Comparison of ENCODE assay signal across 1 cellular context in the genomic region with DNA sequence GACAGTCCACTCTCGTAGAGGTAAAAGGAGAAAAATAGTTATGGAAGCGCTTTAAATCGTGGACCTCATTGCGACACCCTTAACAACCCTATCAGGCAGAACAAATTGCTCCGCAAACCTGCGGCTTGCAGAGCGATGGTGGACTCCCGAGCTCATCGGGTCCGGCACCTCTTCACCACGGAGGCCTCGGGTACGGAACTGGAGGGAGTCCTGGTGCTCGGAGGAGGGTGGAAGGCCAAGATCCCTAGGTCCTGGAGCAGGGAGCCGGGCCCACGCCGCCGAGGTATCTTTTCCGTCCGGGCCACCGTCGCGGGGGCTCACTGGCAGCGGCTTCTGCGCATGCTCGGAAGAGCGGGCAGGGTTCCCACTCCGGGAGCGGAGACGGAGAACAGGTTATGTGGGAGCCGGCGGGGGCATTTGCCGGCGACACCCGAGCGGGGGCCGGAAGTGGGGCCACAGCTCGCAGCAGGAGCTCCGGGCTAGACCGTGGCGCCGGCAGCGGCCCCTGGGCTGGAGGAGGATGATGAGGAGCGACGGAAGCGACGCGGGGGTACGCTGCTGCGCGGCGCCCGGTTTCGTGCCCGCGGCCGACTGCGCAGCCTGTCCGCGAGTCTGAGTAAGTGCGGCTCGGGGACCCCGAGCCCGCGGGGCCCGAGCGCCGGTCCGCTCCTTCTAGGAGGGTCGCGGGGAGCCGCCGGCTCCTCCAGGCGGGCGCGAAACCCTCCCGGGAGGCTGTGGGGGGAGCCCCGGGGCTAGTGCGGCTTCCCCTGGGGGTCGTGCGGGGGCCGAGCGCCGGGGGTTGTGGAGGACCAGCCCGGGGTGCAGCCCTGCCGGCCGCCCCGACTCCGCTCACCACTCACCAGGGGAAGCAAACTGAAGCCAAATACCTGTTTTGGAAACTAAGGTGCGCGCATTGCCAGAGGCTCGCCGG.
TF ChIP-seq lines count a peak whose summit lies in the region.

A gene (plus strand): TSS at position 349 of the 931 bp plus-strand sequence. CDS start 10,827 bp downstream, outside the sequence.

TF ChIP-seq in HepG2, 621 proteins besides CTCF, POLR2A, EP300 and RAD21 (continued from another document and continues in another):
- TF ChIP-seq, protein P1, sequence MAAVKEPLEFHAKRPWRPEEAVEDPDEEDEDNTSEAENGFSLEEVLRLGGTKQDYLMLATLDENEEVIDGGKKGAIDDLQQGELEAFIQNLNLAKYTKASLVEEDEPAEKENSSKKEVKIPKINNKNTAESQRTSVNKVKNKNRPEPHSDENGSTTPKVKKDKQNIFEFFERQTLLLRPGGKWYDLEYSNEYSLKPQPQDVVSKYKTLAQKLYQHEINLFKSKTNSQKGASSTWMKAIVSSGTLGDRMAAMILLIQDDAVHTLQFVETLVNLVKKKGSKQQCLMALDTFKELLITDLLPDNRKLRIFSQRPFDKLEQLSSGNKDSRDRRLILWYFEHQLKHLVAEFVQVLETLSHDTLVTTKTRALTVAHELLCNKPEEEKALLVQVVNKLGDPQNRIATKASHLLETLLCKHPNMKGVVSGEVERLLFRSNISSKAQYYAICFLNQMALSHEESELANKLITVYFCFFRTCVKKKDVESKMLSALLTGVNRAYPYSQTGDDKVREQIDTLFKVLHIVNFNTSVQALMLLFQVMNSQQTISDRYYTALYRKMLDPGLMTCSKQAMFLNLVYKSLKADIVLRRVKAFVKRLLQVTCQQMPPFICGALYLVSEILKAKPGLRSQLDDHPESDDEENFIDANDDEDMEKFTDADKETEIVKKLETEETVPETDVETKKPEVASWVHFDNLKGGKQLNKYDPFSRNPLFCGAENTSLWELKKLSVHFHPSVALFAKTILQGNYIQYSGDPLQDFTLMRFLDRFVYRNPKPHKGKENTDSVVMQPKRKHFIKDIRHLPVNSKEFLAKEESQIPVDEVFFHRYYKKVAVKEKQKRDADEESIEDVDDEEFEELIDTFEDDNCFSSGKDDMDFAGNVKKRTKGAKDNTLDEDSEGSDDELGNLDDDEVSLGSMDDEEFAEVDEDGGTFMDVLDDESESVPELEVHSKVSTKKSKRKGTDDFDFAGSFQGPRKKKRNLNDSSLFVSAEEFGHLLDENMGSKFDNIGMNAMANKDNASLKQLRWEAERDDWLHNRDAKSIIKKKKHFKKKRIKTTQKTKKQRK (IDR thresholded peaks at IDR 0.05; ENCODE audit: low read length): no peak
- TF ChIP-seq, protein P2, sequence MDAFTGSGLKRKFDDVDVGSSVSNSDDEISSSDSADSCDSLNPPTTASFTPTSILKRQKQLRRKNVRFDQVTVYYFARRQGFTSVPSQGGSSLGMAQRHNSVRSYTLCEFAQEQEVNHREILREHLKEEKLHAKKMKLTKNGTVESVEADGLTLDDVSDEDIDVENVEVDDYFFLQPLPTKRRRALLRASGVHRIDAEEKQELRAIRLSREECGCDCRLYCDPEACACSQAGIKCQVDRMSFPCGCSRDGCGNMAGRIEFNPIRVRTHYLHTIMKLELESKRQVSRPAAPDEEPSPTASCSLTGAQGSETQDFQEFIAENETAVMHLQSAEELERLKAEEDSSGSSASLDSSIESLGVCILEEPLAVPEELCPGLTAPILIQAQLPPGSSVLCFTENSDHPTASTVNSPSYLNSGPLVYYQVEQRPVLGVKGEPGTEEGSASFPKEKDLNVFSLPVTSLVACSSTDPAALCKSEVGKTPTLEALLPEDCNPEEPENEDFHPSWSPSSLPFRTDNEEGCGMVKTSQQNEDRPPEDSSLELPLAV (CRISPR knock-in tag; conservative IDR thresholded peaks at IDR 0.05; ENCODE audit: low read depth): no peak
- no peak for TF ChIP-seq ZNF839 (CRISPR knock-in tag; IDR thresholded peaks at IDR 0.05; ENCODE audit: borderline replicate concordance)
- TF ChIP-seq ZBTB21 (CRISPR knock-in tag; IDR thresholded peaks at IDR 0.05): 0 out of 2 replicates have a peak, but pooled peaks have one; percentile 27
- TF ChIP-seq CBX1 (IDR thresholded peaks at IDR 0.05; ENCODE audit: low read depth): no peak
- no peak for TF ChIP-seq ZNF589 (CRISPR knock-in tag; conservative IDR thresholded peaks at IDR 0.05)
- no peak for TF ChIP-seq SOX13 (IDR thresholded peaks at IDR 0.05)
- TF ChIP-seq SOX13 (CRISPR knock-in tag; conservative IDR thresholded peaks at IDR 0.05 in 1 of 2, IDR thresholded peaks at IDR 0.05 in 1 of 2): peak in 1 of 2 experiments; percentile 54; a peak in 1 of 4 replicates
- TF ChIP-seq, protein P3, sequence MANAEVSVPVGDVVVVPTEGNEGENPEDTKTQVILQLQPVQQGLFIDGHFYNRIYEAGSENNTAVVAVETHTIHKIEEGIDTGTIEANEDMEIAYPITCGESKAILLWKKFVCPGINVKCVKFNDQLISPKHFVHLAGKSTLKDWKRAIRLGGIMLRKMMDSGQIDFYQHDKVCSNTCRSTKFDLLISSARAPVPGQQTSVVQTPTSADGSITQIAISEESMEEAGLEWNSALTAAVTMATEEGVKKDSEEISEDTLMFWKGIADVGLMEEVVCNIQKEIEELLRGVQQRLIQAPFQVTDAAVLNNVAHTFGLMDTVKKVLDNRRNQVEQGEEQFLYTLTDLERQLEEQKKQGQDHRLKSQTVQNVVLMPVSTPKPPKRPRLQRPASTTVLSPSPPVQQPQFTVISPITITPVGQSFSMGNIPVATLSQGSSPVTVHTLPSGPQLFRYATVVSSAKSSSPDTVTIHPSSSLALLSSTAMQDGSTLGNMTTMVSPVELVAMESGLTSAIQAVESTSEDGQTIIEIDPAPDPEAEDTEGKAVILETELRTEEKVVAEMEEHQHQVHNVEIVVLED (CRISPR knock-in tag; IDR thresholded peaks at IDR 0.05; ENCODE audit: borderline replicate concordance): 0 out of 2 replicates have a peak, but pooled peaks have one; percentile 61
- TF ChIP-seq, protein P4, sequence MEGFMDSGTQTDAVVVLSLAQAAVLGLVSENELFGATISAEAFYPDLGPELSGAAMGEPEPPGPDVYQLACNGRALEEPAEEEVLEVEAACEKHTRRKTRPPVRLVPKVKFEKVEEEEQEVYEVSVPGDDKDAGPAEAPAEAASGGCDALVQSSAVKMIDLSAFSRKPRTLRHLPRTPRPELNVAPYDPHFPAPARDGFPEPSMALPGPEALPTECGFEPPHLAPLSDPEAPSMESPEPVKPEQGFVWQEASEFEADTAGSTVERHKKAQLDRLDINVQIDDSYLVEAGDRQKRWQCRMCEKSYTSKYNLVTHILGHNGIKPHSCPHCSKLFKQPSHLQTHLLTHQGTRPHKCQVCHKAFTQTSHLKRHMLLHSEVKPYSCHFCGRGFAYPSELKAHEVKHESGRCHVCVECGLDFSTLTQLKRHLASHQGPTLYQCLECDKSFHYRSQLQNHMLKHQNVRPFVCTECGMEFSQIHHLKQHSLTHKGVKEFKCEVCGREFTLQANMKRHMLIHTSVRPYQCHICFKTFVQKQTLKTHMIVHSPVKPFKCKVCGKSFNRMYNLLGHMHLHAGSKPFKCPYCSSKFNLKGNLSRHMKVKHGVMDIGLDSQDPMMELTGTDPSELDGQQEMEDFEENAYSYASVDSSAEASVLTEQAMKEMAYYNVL (CRISPR knock-in tag; IDR thresholded peaks at IDR 0.05; ENCODE audit: borderline replicate concordance): no peak
- no peak for TF ChIP-seq JUN (CRISPR knock-in tag; IDR thresholded peaks at IDR 0.05)
- TF ChIP-seq, protein P5, sequence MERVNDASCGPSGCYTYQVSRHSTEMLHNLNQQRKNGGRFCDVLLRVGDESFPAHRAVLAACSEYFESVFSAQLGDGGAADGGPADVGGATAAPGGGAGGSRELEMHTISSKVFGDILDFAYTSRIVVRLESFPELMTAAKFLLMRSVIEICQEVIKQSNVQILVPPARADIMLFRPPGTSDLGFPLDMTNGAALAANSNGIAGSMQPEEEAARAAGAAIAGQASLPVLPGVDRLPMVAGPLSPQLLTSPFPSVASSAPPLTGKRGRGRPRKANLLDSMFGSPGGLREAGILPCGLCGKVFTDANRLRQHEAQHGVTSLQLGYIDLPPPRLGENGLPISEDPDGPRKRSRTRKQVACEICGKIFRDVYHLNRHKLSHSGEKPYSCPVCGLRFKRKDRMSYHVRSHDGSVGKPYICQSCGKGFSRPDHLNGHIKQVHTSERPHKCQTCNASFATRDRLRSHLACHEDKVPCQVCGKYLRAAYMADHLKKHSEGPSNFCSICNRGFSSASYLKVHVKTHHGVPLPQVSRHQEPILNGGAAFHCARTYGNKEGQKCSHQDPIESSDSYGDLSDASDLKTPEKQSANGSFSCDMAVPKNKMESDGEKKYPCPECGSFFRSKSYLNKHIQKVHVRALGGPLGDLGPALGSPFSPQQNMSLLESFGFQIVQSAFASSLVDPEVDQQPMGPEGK (CRISPR knock-in tag; IDR thresholded peaks at IDR 0.05): peak; percentile 98
- TF ChIP-seq, protein P6, sequence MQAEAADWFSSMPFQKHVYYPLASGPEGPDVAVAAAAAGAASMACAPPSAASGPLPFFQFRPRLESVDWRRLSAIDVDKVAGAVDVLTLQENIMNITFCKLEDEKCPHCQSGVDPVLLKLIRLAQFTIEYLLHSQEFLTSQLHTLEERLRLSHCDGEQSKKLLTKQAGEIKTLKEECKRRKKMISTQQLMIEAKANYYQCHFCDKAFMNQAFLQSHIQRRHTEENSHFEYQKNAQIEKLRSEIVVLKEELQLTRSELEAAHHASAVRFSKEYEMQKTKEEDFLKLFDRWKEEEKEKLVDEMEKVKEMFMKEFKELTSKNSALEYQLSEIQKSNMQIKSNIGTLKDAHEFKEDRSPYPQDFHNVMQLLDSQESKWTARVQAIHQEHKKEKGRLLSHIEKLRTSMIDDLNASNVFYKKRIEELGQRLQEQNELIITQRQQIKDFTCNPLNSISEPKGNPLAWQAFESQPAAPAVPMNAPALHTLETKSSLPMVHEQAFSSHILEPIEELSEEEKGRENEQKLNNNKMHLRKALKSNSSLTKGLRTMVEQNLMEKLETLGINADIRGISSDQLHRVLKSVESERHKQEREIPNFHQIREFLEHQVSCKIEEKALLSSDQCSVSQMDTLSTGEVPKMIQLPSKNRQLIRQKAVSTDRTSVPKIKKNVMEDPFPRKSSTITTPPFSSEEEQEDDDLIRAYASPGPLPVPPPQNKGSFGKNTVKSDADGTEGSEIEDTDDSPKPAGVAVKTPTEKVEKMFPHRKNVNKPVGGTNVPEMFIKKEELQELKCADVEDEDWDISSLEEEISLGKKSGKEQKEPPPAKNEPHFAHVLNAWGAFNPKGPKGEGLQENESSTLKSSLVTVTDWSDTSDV (CRISPR knock-in tag; IDR thresholded peaks at IDR 0.05): no peak
- TF ChIP-seq DR1 (CRISPR knock-in tag; IDR thresholded peaks at IDR 0.05): peak; percentile 54; the same call in 1 of the 2 replicates
- TF ChIP-seq, protein P7, sequence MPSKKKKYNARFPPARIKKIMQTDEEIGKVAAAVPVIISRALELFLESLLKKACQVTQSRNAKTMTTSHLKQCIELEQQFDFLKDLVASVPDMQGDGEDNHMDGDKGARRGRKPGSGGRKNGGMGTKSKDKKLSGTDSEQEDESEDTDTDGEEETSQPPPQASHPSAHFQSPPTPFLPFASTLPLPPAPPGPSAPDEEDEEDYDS (CRISPR knock-in tag; IDR thresholded peaks at IDR 0.05): peak; percentile 52; the same call in 1 of the 2 replicates
- peak; percentile 47; the same call in 1 of the 2 replicates for TF ChIP-seq ZZZ3 (CRISPR knock-in tag; IDR thresholded peaks at IDR 0.05; ENCODE audit: borderline replicate concordance)
- peak; percentile 45; the same call in 1 of the 2 replicates for TF ChIP-seq MED13 (CRISPR knock-in tag; IDR thresholded peaks at IDR 0.05)
- TF ChIP-seq, protein P8, sequence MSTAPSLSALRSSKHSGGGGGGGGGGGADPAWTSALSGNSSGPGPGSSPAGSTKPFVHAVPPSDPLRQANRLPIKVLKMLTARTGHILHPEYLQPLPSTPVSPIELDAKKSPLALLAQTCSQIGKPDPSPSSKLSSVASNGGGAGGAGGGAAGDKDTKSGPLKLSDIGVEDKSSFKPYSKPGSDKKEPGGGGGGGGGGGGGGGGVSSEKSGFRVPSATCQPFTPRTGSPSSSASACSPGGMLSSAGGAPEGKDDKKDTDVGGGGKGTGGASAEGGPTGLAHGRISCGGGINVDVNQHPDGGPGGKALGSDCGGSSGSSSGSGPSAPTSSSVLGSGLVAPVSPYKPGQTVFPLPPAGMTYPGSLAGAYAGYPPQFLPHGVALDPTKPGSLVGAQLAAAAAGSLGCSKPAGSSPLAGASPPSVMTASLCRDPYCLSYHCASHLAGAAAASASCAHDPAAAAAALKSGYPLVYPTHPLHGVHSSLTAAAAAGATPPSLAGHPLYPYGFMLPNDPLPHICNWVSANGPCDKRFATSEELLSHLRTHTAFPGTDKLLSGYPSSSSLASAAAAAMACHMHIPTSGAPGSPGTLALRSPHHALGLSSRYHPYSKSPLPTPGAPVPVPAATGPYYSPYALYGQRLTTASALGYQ (CRISPR knock-in tag; IDR thresholded peaks at IDR 0.05): no peak
- 0 out of 2 replicates have a peak, but pooled peaks have one; percentile 27 for TF ChIP-seq SNAI1 (CRISPR knock-in tag; IDR thresholded peaks at IDR 0.05; ENCODE audit: borderline replicate concordance)
- peak; percentile 51; the same call in 1 of the 2 replicates for TF ChIP-seq ZBTB38 (CRISPR knock-in tag; IDR thresholded peaks at IDR 0.05)
- peak; percentile 73 for TF ChIP-seq ZMYM3 (CRISPR knock-in tag; IDR thresholded peaks at IDR 0.05)
- TF ChIP-seq ZNF432 (CRISPR knock-in tag; IDR thresholded peaks at IDR 0.05; ENCODE audit: borderline replicate concordance): no peak
- TF ChIP-seq, protein P9, sequence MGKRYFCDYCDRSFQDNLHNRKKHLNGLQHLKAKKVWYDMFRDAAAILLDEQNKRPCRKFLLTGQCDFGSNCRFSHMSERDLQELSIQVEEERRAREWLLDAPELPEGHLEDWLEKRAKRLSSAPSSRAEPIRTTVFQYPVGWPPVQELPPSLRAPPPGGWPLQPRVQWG (CRISPR knock-in tag; IDR thresholded peaks at IDR 0.05; ENCODE audit: borderline replicate concordance, low read depth): no peak
- no peak for TF ChIP-seq PCBP1 (IDR thresholded peaks at IDR 0.05; ENCODE audit: borderline replicate concordance, low read depth, low read length)
- peak; percentile 44; the same call in 1 of the 2 replicates for TF ChIP-seq FOSL2 (CRISPR knock-in tag; IDR thresholded peaks at IDR 0.05)
- TF ChIP-seq ETV5 (CRISPR knock-in tag; IDR thresholded peaks at IDR 0.05; ENCODE audit: borderline replicate concordance): peak; percentile 82; the same call in 1 of the 2 replicates
- TF ChIP-seq, protein P10, sequence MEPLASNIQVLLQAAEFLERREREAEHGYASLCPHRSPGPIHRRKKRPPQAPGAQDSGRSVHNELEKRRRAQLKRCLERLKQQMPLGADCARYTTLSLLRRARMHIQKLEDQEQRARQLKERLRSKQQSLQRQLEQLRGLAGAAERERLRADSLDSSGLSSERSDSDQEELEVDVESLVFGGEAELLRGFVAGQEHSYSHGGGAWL (CRISPR knock-in tag; IDR thresholded peaks at IDR 0.05): 0 out of 2 replicates have a peak, but pooled peaks have one; percentile 70
- TF ChIP-seq RBM39 (IDR thresholded peaks at IDR 0.05; ENCODE audit: low read depth, low read length, poor library complexity, severe bottlenecking): peak; percentile 85
